ENCODE assay signal across 22 cellular contexts in genomic region chr12:94597268-94597667, GRCh38. TPM values are rescaled to one million over a fixed set of nuclear protein-coding genes. Genes with fewer than 3 reads are reported as not detected.
A peak's percentile ranks its signal among the peaks of the same experiment; 100 is the strongest.
DNase-seq lines count a peak whose midpoint lies in the region; ATAC-seq, FAIRE-seq and TF ChIP-seq lines count a peak whose summit lies in the region.
"Had no signal": no experiment of that assay in that cellular context is flagged by ENCODE, and none has a peak within 500 bp of the region (broad histone marks: within the 10 kb centered on the region; RNA-seq: fewer than 3 reads in every experiment).

No MANE protein-coding gene starts in this region.

- no peak overlapping the region for H2AFZ ChIP-seq in keratinocyte (ENCODE audit: control insufficient read depth, low read length)

- H3K79me2 ChIP-seq in keratinocyte (ENCODE audit: control insufficient read depth, insufficient read depth, low read length): peaks cover 25% of the 10 kb centered on the region

- no peaks in the 10 kb centered on the region for H4K20me1 ChIP-seq in keratinocyte (ENCODE audit: control insufficient read depth, extremely low read depth, insufficient read depth, low read length)

- FAIRE-seq in keratinocyte (lab: Jason Lieb, UNC): peak; percentile 52
- no peak for FAIRE-seq in small intestine (lab: Jason Lieb, UNC)
- no peak for FAIRE-seq in GM12891 (lab: Jason Lieb, UNC)
- FAIRE-seq: H1, HepG2 had no signal

- H3K36me3 ChIP-seq in keratinocyte (ENCODE audit: control insufficient read depth in 2 of 2, extremely low read depth in 1 of 2, insufficient read depth in 2 of 2, low read length in 2 of 2) (no peaks in the 10 kb centered on the region), small intestine (ENCODE audit: control insufficient read depth in 2 of 2, insufficient read depth in 2 of 2, low read length in 2 of 2) (no peaks in the 10 kb centered on the region)
- H3K36me3 ChIP-seq: BE2C, SJSA1 had no signal

- peak overlapping the region; percentile 98 for H3K27ac ChIP-seq in VCaP
- H3K27ac ChIP-seq in keratinocyte (ENCODE audit: control insufficient read depth, insufficient read depth, low read length): no peak overlapping the region
- no peak overlapping the region for H3K27ac ChIP-seq in small intestine (ENCODE audit: low read depth in 1 of 2, low read length in 1 of 2)
- H3K27ac ChIP-seq: SJSA1 had no signal

- no peaks in the 10 kb centered on the region for H3K27me3 ChIP-seq in keratinocyte (ENCODE audit: control insufficient read depth, extremely low read depth, insufficient read depth, low read length)
- no peaks in the 10 kb centered on the region for H3K27me3 ChIP-seq in small intestine (ENCODE audit: control insufficient read depth in 2 of 2, insufficient read depth in 2 of 2, low read length in 2 of 2)
- H3K27me3 ChIP-seq: SJSA1 had no signal

- ATAC-seq in HG02885 (IDR thresholded peaks at IDR 0.05; ENCODE audit: poor library complexity, unreplicated experiment) (no peak), GM18870 (IDR thresholded peaks at IDR 0.05; ENCODE audit: unreplicated experiment) (no peak)
- ATAC-seq: HepG2, T-cell had no signal

- peaks cover 39% of the 10 kb centered on the region for H3K4me1 ChIP-seq in keratinocyte (ENCODE audit: control insufficient read depth, extremely low read depth, insufficient read depth, low read length)
- no peaks in the 10 kb centered on the region for H3K4me1 ChIP-seq in small intestine (ENCODE audit: control insufficient read depth in 2 of 2, insufficient read depth in 1 of 2, low read depth in 1 of 2, low read length in 1 of 2)
- H3K4me1 ChIP-seq: BE2C, SJSA1 had no signal

- no peak overlapping the region for H3K9ac ChIP-seq in keratinocyte (ENCODE audit: control insufficient read depth, extremely low read depth, insufficient read depth, low read length)

- WGBS in small intestine, 3 donors: 39 to 73% (median 61%) methylated on average over 5 of the region's 5 CpGs

- dilution Hi-C loops in keratinocyte (cut with MboI; ENCODE audit: extremely low pct_ligation_motif_present, low sequenced_read_pairs): no loop called here

- no peaks in the 10 kb centered on the region for H3K9me1 ChIP-seq in keratinocyte (ENCODE audit: control insufficient read depth, extremely low read depth, insufficient read depth, low read length)

- peak; percentile 17 for DNase-seq in NCI-H2196 (lab: John Stamatoyannopoulos, UW; ENCODE audit: unreplicated experiment)
- DNase-seq in NCI-H2196 treated with DMSO at 0.1 percent for 48 hours (lab: John Stamatoyannopoulos, UW; ENCODE audit: unreplicated experiment): no peak
- no peak for DNase-seq in keratinocyte (ENCODE audit: low read depth, low spot score)
- DNase-seq in small intestine: peak; percentile 63
- DNase-seq in GM12891 (ENCODE audit: insufficient read length, low spot score): no peak
- DNase-seq: 8988T; ACHN; BE2C; CD8-positive, alpha-beta memory T cell; DMS 273 treated with DMSO at 0.1 percent for 48 hours; DND-41; Karpas-422; NCI-H187; Right ventricle myocardium superior; RPMI8226; T-cell had no signal

- no peak for TF ChIP-seq POLR2A in GM12891 (IDR thresholded peaks at IDR 0.05; ENCODE audit: low read depth, low read length)

- H3K9me3 ChIP-seq in keratinocyte (ENCODE audit: control insufficient read depth, low read depth, low read length): no peaks in the 10 kb centered on the region
- H3K9me3 ChIP-seq in small intestine (ENCODE audit: control insufficient read depth, low read depth): no peaks in the 10 kb centered on the region
- H3K9me3 ChIP-seq: BE2C, SJSA1 had no signal

- TF ChIP-seq CTCF in VCaP (conservative IDR thresholded peaks at IDR 0.05) (no peak), keratinocyte (optimal IDR thresholded peaks at IDR 0.05 in 1 of 3, IDR thresholded peaks at IDR 0.05 in 1 of 3, conservative IDR thresholded peaks at IDR 0.05 in 1 of 3; ENCODE audit: extremely low read depth in 1 of 3, insufficient read depth in 2 of 3, low read length in 3 of 3) (no peak)

- H3K4me3 ChIP-seq in keratinocyte (ENCODE audit: control insufficient read depth in 2 of 3, extremely low read depth in 1 of 3, insufficient read depth in 2 of 3, low read depth in 1 of 3, low read length in 3 of 3) (no peak overlapping the region), small intestine (ENCODE audit: low read depth in 1 of 2, low read length in 2 of 2) (no peak overlapping the region)
- H3K4me3 ChIP-seq: SJSA1 had no signal

- H3K4me2 ChIP-seq in keratinocyte (ENCODE audit: control insufficient read depth, extremely low read depth, insufficient read depth, low read depth, low read length): no peak overlapping the region

TF ChIP-seq in GM12891, 5 proteins besides CTCF, POLR2A, EP300 and RAD21:
- no peak for TF ChIP-seq POU2F2 (IDR thresholded peaks at IDR 0.05; ENCODE audit: low read depth, low read length)
- no peak for TF ChIP-seq POLR2AphosphoS5 (IDR thresholded peaks at IDR 0.05; ENCODE audit: low read depth, low read length)
- TF ChIP-seq PAX5 (IDR thresholded peaks at IDR 0.05; ENCODE audit: insufficient read depth, low read length, severe bottlenecking): no peak
- no peak for TF ChIP-seq SPI1 (IDR thresholded peaks at IDR 0.05; ENCODE audit: low read depth, low read length)
- TF ChIP-seq TAF1 (IDR thresholded peaks at IDR 0.05; ENCODE audit: low read depth, low read length): no peak

RNA-seq across cellular contexts. Expression of gene TMCC3, which starts 53.1 kb away (rescaled TPM):
- 14.8 to 20.0 TPM (median 18.9 TPM) in 3 replicates for polyA plus RNA-seq in keratinocyte
- 18.4 TPM for polyA plus RNA-seq in keratinocyte (2011; ENCODE audit: low read depth)
- 11.2 and 16.9 TPM in 2 replicates for polyA plus RNA-seq in keratinocyte (2011; cell fraction: cytosol; rRNA removed)
- 18.9 and 20.8 TPM in 2 replicates for polyA plus RNA-seq in keratinocyte (2011; cell fraction: nucleus; rRNA removed)
- 9.0 and 14.8 TPM in 2 replicates for polyA plus RNA-seq in keratinocyte (2012; ENCODE audit: low replicate concordance)
- 13.6 to 31.9 TPM (median 21.9 TPM) in 3 replicates for polyA minus RNA-seq in keratinocyte
- 10.6 TPM for polyA minus RNA-seq in keratinocyte (2011; cell fraction: cytosol; rRNA and poly(A)+ RNA removed)
- polyA minus RNA-seq in keratinocyte (2011; cell fraction: nucleus; rRNA and poly(A)+ RNA removed): 16.7 and 35.9 TPM in 2 replicates
- polyA plus RNA-seq in small intestine: 10 to 100 TPM in 2 of 3 donors, 1 to 10 TPM in 1; 8.6 to 23.9 (median 11.6) TPM
- polyA plus RNA-seq in GM12891 (2012; ENCODE audit: low read depth, missing spikeins): 8.1 TPM
- polyA plus RNA-seq: HepG2 had no signal

Comparison
In these comparisons a context has a peak if more than half of its experiments do, and no peak if none do; other contexts are left out.
1. DNase-seq: peak in NCI-H2196 (single experiment) and small intestine (single experiment); none in NCI-H2196 treated with DMSO at 0.1 percent for 48 hours (single experiment), keratinocyte (single experiment) and GM12891 (single experiment).